In the genomic region with DNA sequence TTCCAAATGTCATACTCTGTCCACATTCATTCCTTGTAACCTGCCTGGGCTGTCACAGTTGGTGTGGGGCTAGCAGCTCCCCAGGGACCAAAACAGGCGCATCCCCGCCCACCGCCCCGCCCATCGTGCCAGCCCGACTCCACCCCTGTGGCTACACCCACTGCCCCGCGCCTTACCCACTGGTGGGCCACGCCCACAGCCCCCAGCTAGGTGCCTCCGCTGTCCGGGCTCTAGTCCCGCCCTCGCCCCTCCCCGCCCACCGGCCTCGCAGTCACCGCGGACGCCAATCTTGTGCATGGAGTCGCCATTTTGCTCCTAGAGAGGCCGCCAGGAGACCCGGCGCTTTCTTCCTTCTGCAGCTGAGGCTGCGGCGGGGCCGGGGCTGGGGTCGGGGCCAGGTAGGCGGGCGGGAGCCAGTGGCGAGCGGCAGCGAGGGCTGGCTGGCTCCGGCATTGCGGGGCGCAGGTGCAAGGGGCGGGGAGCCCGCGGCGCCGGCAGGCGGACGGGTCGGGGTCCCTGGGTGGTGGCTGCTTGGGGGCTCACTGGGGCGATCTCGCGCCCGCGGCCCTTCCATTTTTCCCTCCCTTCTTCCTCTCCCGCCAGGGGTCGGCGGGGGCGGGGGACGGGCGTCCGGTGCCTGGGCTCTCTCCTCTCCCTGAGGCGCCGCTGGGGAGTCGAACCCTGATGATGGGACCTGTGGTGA, we compare ENCODE assay signal across 8 cellular contexts. TPM values are rescaled to one million over a fixed set of nuclear protein-coding genes. Genes with fewer than 3 reads are reported as not detected.
A peak's percentile ranks its signal among the peaks of the same experiment; 100 is the strongest.
DNase-seq lines count a peak whose midpoint lies in the region; ATAC-seq and TF ChIP-seq lines count a peak whose summit lies in the region.

A gene with protein sequence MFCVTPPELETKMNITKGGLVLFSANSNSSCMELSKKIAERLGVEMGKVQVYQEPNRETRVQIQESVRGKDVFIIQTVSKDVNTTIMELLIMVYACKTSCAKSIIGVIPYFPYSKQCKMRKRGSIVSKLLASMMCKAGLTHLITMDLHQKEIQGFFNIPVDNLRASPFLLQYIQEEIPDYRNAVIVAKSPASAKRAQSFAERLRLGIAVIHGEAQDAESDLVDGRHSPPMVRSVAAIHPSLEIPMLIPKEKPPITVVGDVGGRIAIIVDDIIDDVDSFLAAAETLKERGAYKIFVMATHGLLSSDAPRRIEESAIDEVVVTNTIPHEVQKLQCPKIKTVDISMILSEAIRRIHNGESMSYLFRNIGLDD (plus strand): TSS at position 268 of the 703 bp plus-strand sequence. CDS start 7,703 bp downstream, outside the sequence.

- H3K4me2 ChIP-seq in parathyroid adenoma (ENCODE audit: low read length): peak within 1 kb of the TSS; percentile 82

- no peaks in the 10 kb centered on the region for H3K27me3 Mint-ChIP-seq in T-cell

- peak within 1 kb of the TSS; percentile 72 to 74 for H3K27ac Mint-ChIP-seq in T-cell

- H3K4me3 ChIP-seq in adipocyte (ENCODE audit: low read length) (peak within 1 kb of the TSS; percentile 91), parathyroid adenoma (ENCODE audit: low read depth, low read length) (peak within 1 kb of the TSS; percentile 82), thyroid gland (replicated peaks in 1 of 3) (peak within 1 kb of the TSS; percentile 47 to 90 (median 87))

- POLR2A ChIA-PET in GM10248 (lab: Yijun Ruan, JAX): interaction anchor here (0.6 to 0.7 kb wide), 2 partner anchors 25 to 38 kb away, joined by 3 to 5 read pairs; no protein-coding TSS in a partner anchor
- POLR2A ChIA-PET in T-cell (lab: Charles Lee): interaction anchor here (0.7 to 0.8 kb wide), 2 partner anchors 10 to 762 kb away, joined by 4 to 7 read pairs; no protein-coding TSS in a partner anchor

- H3K79me2 ChIP-seq in parathyroid adenoma: peaks cover 4% of the 10 kb centered on the region

- peaks cover 20% of the 10 kb centered on the region for H3K4me1 ChIP-seq in adipocyte (ENCODE audit: control insufficient read depth, insufficient read depth, low read length)
- peaks cover 5% of the 10 kb centered on the region for H3K4me1 ChIP-seq in parathyroid adenoma
- H3K4me1 ChIP-seq in thyroid gland: peaks cover 12 to 14% of the 10 kb centered on the region in 2 donors

- CTCF ChIA-PET in GM10248 (lab: Yijun Ruan, JAX) (interaction anchor here (1.0 to 2.1 kb wide), 6 partner anchors 10 to 232 kb away, joined by 3 to 7 read pairs (median 4); no protein-coding TSS in a partner anchor), T-cell (lab: Charles Lee) (interaction anchor here in 1 of 2 donors (0.6 to 1.4 kb wide), 4 partner anchors 11 to 548 kb away, joined by 3 to 6 read pairs (median 4); no protein-coding TSS in a partner anchor)

- H3K36me3 ChIP-seq in adipocyte (ENCODE audit: control insufficient read depth, insufficient read depth, low read length, severe bottlenecking) (no peaks in the 10 kb centered on the region), parathyroid adenoma (ENCODE audit: control insufficient read depth, insufficient read depth, low read length) (no peaks in the 10 kb centered on the region), thyroid gland (no peaks in the 10 kb centered on the region)

- intact Hi-C loops in Right ventricle myocardium superior (cut with DNase I): no loop called here
- intact Hi-C loops in thyroid gland (cut with DNase I): no loop called here

- peak; percentile 98 for DNase-seq in GM10248 (ENCODE audit: extremely low spot score)
- peak; percentile 81 for DNase-seq in NCI-H146 treated with DMSO at 0.1 percent for 48 hours (lab: John Stamatoyannopoulos, UW; ENCODE audit: unreplicated experiment)
- peak; percentile 87 to 95 (median 92) for DNase-seq in T-cell
- peak; percentile 98 for DNase-seq in adipocyte (ENCODE audit: low read depth)
- DNase-seq in Right ventricle myocardium superior: peak; percentile 97
- peak; percentile 97 for DNase-seq in thyroid gland

- peak within 1 kb of the TSS; percentile 88 to 94 (median 91) for H3K4me3 Mint-ChIP-seq in T-cell

- H3K9me3 Mint-ChIP-seq in T-cell: no peaks in the 10 kb centered on the region

- no peaks in the 10 kb centered on the region for H3K9me3 ChIP-seq in adipocyte (ENCODE audit: control insufficient read depth, low read length)
- no peaks in the 10 kb centered on the region for H3K9me3 ChIP-seq in parathyroid adenoma (ENCODE audit: control insufficient read depth, low read length)
- H3K9me3 ChIP-seq in thyroid gland: no peaks in the 10 kb centered on the region

- H3K4me1 Mint-ChIP-seq in T-cell: peaks cover 57 to 58% (median 58%) of the 10 kb centered on the region in 3 donors

- H3K27ac ChIP-seq in parathyroid adenoma (peak within 1 kb of the TSS; percentile 80), thyroid gland (peak within 1 kb of the TSS; percentile 87 to 94 (median 88))

- peak within 1 kb of the TSS; percentile 95 for H2AFZ ChIP-seq in parathyroid adenoma

- ATAC-seq in HG02798 (IDR thresholded peaks at IDR 0.05; ENCODE audit: poor library complexity, unreplicated experiment) (peak; percentile 72), T-cell (replicated peaks in 1 of 4) (peak; percentile 77 to 86 (median 82)), Right ventricle myocardium superior (ENCODE audit: poor library complexity) (peak; percentile 95)

- no peaks in the 10 kb centered on the region for H3K27me3 ChIP-seq in adipocyte (replicated peaks; ENCODE audit: control insufficient read depth, insufficient read depth, low read length)
- no peaks in the 10 kb centered on the region for H3K27me3 ChIP-seq in parathyroid adenoma (ENCODE audit: control insufficient read depth, insufficient read depth, low read length)
- H3K27me3 ChIP-seq in thyroid gland: no peaks in the 10 kb centered on the region

- 0 to 2% methylated on average over 15 to 28 of the region's 58 CpGs for WGBS in thyroid gland, 2 donors

- peaks cover 3% of the 10 kb centered on the region for H3K36me3 Mint-ChIP-seq in T-cell

- peak within 1 kb of the TSS; percentile 82 for H3K9ac ChIP-seq in adipocyte (ENCODE audit: low read length)
- peak within 1 kb of the TSS; percentile 47 for H3K9ac ChIP-seq in parathyroid adenoma

- no peak for TF ChIP-seq CTCF in GM10248 (IDR thresholded peaks at IDR 0.05; ENCODE audit: control extremely low read depth, extremely low read depth, low read depth, missing control alignments)
- no peak for TF ChIP-seq CTCF in parathyroid adenoma (IDR thresholded peaks at IDR 0.05)
- TF ChIP-seq CTCF in thyroid gland (IDR thresholded peaks at IDR 0.05): no peak

- peak in 1 of 2 donors; percentile 57 for TF ChIP-seq POLR2A in thyroid gland (IDR thresholded peaks at IDR 0.05)

RNA-seq across cellular contexts. Expression of the gene that starts here (rescaled TPM):
- total RNA-seq in T-cell: 10 to 100 TPM; 27.4 to 49.6 (median 39.6) TPM
- total RNA-seq in Right ventricle myocardium superior: 18.3 TPM
- total RNA-seq in thyroid gland: 10 to 100 TPM; 43.6 to 50.9 (median 49.7) TPM

Comparison
In these comparisons a context has a peak if more than half of its experiments do, and no peak if none do; other contexts are left out.
1. Peak in every context shown above with its lines: DNase-seq, ATAC-seq, H3K4me3 ChIP-seq and H3K27ac ChIP-seq.